In genomic region chr20:4667836-4668235, GRCh38 we compare ENCODE assay signal across 1 cellular context.
TF ChIP-seq lines count a peak whose summit lies in the region.

No MANE protein-coding gene starts in this region.

TF ChIP-seq in K562, 482 proteins besides CTCF, POLR2A, EP300 and RAD21:
- TF ChIP-seq RBM15 (IDR thresholded peaks at IDR 0.05; ENCODE audit: insufficient read depth, low read length) (no peak), POLR3A (IDR thresholded peaks at IDR 0.05; ENCODE audit: borderline replicate concordance, extremely low read depth, insufficient read depth, insufficient read length) (no peak), ZNF518B (CRISPR knock-in tag; IDR thresholded peaks at IDR 0.05) (no peak), BRD9 (IDR thresholded peaks at IDR 0.05; ENCODE audit: low read depth, partially characterized antibody) (no peak), XRCC4 (IDR thresholded peaks at IDR 0.05; ENCODE audit: extremely low read depth, insufficient read depth, insufficient read length) (no peak), SAFB (IDR thresholded peaks at IDR 0.05; ENCODE audit: borderline replicate concordance, low read depth, low read length) (no peak), PPARD (CRISPR knock-in tag; IDR thresholded peaks at IDR 0.05) (no peak), ZNF232 (CRISPR knock-in tag; IDR thresholded peaks at IDR 0.05) (no peak), ZFP30 (CRISPR knock-in tag; IDR thresholded peaks at IDR 0.05; ENCODE audit: borderline replicate concordance) (no peak), E2F3 (CRISPR knock-in tag; IDR thresholded peaks at IDR 0.05) (no peak)
